In the genomic region with DNA sequence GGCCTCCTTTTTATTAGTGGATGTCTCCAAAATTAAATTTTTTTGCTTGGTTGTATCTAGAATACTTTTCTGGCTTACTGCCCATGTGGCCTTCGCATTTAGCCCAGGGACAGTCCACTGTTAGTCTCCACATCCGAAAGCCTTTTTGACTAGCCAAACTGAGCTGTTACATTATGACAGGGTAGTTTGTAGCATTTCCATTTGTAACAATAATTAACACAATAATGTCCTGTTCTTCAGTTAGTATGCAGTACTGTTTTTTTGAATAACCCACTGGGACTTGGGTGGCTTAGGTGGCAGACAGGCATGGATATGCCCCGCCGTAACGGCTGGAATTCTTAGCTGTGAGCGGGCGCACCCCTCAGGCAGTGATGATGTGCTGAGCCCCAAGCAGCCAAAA, we compare ENCODE assay signal across 2 cellular contexts.
TF ChIP-seq lines count a peak whose summit lies in the region.

No MANE protein-coding gene starts in this region.

TF ChIP-seq in HCT116, 20 proteins besides CTCF, POLR2A, EP300 and RAD21:
- TF ChIP-seq EZH2 (IDR thresholded peaks at IDR 0.05): no peak
- TF ChIP-seq SRF (IDR thresholded peaks at IDR 0.05; ENCODE audit: low read depth): no peak
- TF ChIP-seq CBX3 (IDR thresholded peaks at IDR 0.05; ENCODE audit: low read depth): no peak
- TF ChIP-seq ZFX (IDR thresholded peaks at IDR 0.05): no peak
- TF ChIP-seq SIN3A (IDR thresholded peaks at IDR 0.05; ENCODE audit: low read depth): no peak
- no peak for TF ChIP-seq EZH2phosphoT487 (IDR thresholded peaks at IDR 0.05; ENCODE audit: borderline replicate concordance)
- TF ChIP-seq YY1 (IDR thresholded peaks at IDR 0.05; ENCODE audit: extremely low read depth, insufficient replicate concordance, low read depth, low read length): no peak
- TF ChIP-seq, protein P1, sequence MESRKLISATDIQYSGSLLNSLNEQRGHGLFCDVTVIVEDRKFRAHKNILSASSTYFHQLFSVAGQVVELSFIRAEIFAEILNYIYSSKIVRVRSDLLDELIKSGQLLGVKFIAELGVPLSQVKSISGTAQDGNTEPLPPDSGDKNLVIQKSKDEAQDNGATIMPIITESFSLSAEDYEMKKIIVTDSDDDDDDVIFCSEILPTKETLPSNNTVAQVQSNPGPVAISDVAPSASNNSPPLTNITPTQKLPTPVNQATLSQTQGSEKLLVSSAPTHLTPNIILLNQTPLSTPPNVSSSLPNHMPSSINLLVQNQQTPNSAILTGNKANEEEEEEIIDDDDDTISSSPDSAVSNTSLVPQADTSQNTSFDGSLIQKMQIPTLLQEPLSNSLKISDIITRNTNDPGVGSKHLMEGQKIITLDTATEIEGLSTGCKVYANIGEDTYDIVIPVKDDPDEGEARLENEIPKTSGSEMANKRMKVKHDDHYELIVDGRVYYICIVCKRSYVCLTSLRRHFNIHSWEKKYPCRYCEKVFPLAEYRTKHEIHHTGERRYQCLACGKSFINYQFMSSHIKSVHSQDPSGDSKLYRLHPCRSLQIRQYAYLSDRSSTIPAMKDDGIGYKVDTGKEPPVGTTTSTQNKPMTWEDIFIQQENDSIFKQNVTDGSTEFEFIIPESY (IDR thresholded peaks at IDR 0.05; ENCODE audit: extremely low read depth, insufficient replicate concordance, low read length): no peak

TF ChIP-seq in GM12891, 5 proteins besides CTCF, POLR2A, EP300 and RAD21:
- TF ChIP-seq SPI1 (IDR thresholded peaks at IDR 0.05; ENCODE audit: low read depth, low read length) (no peak), TAF1 (IDR thresholded peaks at IDR 0.05; ENCODE audit: low read depth, low read length) (no peak), POU2F2 (IDR thresholded peaks at IDR 0.05; ENCODE audit: low read depth, low read length) (no peak), POLR2AphosphoS5 (IDR thresholded peaks at IDR 0.05; ENCODE audit: low read depth, low read length) (no peak), PAX5 (IDR thresholded peaks at IDR 0.05; ENCODE audit: insufficient read depth, low read length, severe bottlenecking) (no peak)
